ENCODE assay signal across 12 cellular contexts in the genomic region with DNA sequence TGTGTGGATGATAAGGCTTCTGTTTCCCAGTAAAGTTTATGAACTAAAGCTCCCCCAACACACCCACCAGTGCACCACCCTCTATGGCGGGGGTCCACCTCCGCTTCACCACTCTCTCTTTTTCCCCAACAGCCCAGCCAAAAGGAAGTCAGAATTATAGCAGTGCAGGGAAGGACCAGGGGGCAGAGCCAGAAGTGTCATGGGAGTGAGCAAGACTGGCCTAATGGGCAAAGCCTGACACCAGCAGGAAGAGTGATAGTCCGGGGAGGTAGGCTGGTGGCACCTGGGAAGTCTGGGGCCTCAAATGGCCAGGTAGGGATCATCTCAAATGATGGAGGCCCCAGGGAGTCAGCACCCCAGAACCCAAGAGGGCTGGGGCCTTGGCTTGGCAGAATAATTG.
DNase-seq lines count a peak whose midpoint lies in the region; ATAC-seq and TF ChIP-seq lines count a peak whose summit lies in the region.
"Had no signal": no experiment of that assay in that cellular context is flagged by ENCODE, and none has a peak within 500 bp of the region (broad histone marks: within the 10 kb centered on the region; RNA-seq: fewer than 3 reads in every experiment).

No MANE protein-coding gene starts in this region.

- no peak overlapping the region for H3K9ac ChIP-seq in endodermal cell (ENCODE audit: extremely low read depth, low read length, poor library complexity, severe bottlenecking)

- peaks cover 26% of the 10 kb centered on the region for H3K4me1 Mint-ChIP-seq in activated naive CD8-positive, alpha-beta T cell treated with anti-CD3 and anti-CD28 coated beads, Interleukin-2, amount 10 ng/mL, durations not matched to agents 7 days and 5 days
- peaks cover 29% of the 10 kb centered on the region for H3K4me1 Mint-ChIP-seq in activated naive CD8-positive, alpha-beta T cell treated with anti-CD3 and anti-CD28 coated beads, Interleukin-2, amount 50 U/mL, for 24 hours
- H3K4me1 Mint-ChIP-seq in endodermal cell = peaks cover 18% of the 10 kb centered on the region

- H3K36me3 Mint-ChIP-seq in activated naive CD8-positive, alpha-beta T cell treated with anti-CD3 and anti-CD28 coated beads, Interleukin-2, amount 10 ng/mL, durations not matched to agents 7 days and 5 days = peaks cover 4% of the 10 kb centered on the region
- peaks cover 3% of the 10 kb centered on the region for H3K36me3 Mint-ChIP-seq in activated naive CD8-positive, alpha-beta T cell treated with anti-CD3 and anti-CD28 coated beads, Interleukin-2, amount 50 U/mL, for 24 hours (ENCODE audit: low read depth)
- peaks cover 5% of the 10 kb centered on the region for H3K36me3 Mint-ChIP-seq in endodermal cell (ENCODE audit: low read depth)

- TF ChIP-seq CTCF in RWPE2 (IDR thresholded peaks at IDR 0.05; ENCODE audit: poor library complexity, severe bottlenecking) (no peak), endodermal cell (conservative IDR thresholded peaks at IDR 0.05) (no peak), spleen (IDR thresholded peaks at IDR 0.05 in 8 of 11, conservative IDR thresholded peaks at IDR 0.05 in 3 of 11) (no peak), gastroesophageal sphincter (IDR thresholded peaks at IDR 0.05) (no peak)

- H3K4me3 ChIP-seq in RWPE2 (ENCODE audit: severe bottlenecking) = no peak overlapping the region
- no peak overlapping the region for H3K4me3 ChIP-seq in endodermal cell (ENCODE audit: low read length)
- no peak overlapping the region for H3K4me3 ChIP-seq in spleen
- no peak overlapping the region for H3K4me3 ChIP-seq in gastroesophageal sphincter
- H3K4me3 ChIP-seq: heart right ventricle, prostate gland had no signal

- 94 to 100% methylated on average over 1 to 3 of the region's 3 CpGs for WGBS in endodermal cell (ENCODE audit: insufficient coverage in 1 of 2, insufficient read length in 1 of 2), 2 experiments
- 84 to 90% (median 88%) methylated on average over 3 of the region's 3 CpGs for WGBS in spleen, 5 donors
- WGBS in gastroesophageal sphincter (ENCODE audit: low coverage in 1 of 2), 2 donors = no CpG with 5 or more reads among the region's 3 CpGs

- no peak for TF ChIP-seq EP300 in gastroesophageal sphincter (IDR thresholded peaks at IDR 0.05)

- H3K27ac Mint-ChIP-seq in activated naive CD8-positive, alpha-beta T cell treated with anti-CD3 and anti-CD28 coated beads, Interleukin-2, amount 10 ng/mL, durations not matched to agents 7 days and 5 days = no peak overlapping the region
- no peak overlapping the region for H3K27ac Mint-ChIP-seq in activated naive CD8-positive, alpha-beta T cell treated with anti-CD3 and anti-CD28 coated beads, Interleukin-2, amount 50 U/mL, for 24 hours
- H3K27ac Mint-ChIP-seq in endodermal cell = no peak overlapping the region

- ATAC-seq in activated naive CD8-positive, alpha-beta T cell treated with anti-CD3 and anti-CD28 coated beads, Interleukin-2, amount 10 ng/mL, durations not matched to agents 7 days and 5 days (ENCODE audit: low read depth) = peak; percentile 5
- ATAC-seq in activated naive CD8-positive, alpha-beta T cell treated with anti-CD3 and anti-CD28 coated beads, Interleukin-2, amount 50 U/mL, for 24 hours = no peak
- ATAC-seq in RWPE2 (ENCODE audit: low read depth) (no peak), GM21526 (IDR thresholded peaks at IDR 0.05; ENCODE audit: low FRiP score, unreplicated experiment) (no peak), gastroesophageal sphincter (no peak)

- no peaks in the 10 kb centered on the region for H3K36me3 ChIP-seq in RWPE2 (ENCODE audit: low read depth)
- no peaks in the 10 kb centered on the region for H3K36me3 ChIP-seq in endodermal cell (ENCODE audit: control insufficient read depth, insufficient read depth, low read length)
- H3K36me3 ChIP-seq in spleen = no peaks in the 10 kb centered on the region
- H3K36me3 ChIP-seq in gastroesophageal sphincter = no peaks in the 10 kb centered on the region
- H3K36me3 ChIP-seq: heart right ventricle, prostate gland had no signal

- peaks cover 9% of the 10 kb centered on the region for H3K9me3 ChIP-seq in RWPE2 (ENCODE audit: severe bottlenecking)
- peaks cover 13% of the 10 kb centered on the region for H3K9me3 ChIP-seq in endodermal cell (ENCODE audit: control insufficient read depth, low read length)
- peaks cover 0 to 10% (median 6%) of the 10 kb centered on the region in 8 donors for H3K9me3 ChIP-seq in spleen
- peaks cover 0 to 8% (median 0%) of the 10 kb centered on the region in 3 donors for H3K9me3 ChIP-seq in gastroesophageal sphincter
- H3K9me3 ChIP-seq: prostate gland had no signal

- peak overlapping the region; percentile 5 for H3K4me3 Mint-ChIP-seq in activated naive CD8-positive, alpha-beta T cell treated with anti-CD3 and anti-CD28 coated beads, Interleukin-2, amount 10 ng/mL, durations not matched to agents 7 days and 5 days
- no peak overlapping the region for H3K4me3 Mint-ChIP-seq in activated naive CD8-positive, alpha-beta T cell treated with anti-CD3 and anti-CD28 coated beads, Interleukin-2, amount 50 U/mL, for 24 hours
- no peak overlapping the region for H3K4me3 Mint-ChIP-seq in endodermal cell

- H3K4me1 ChIP-seq in RWPE2 (ENCODE audit: insufficient read depth, poor library complexity, severe bottlenecking) (peaks cover 13% of the 10 kb centered on the region), endodermal cell (ENCODE audit: control insufficient read depth, insufficient read depth, low read length) (peaks cover 4% of the 10 kb centered on the region), spleen (peaks cover 5 to 31% (median 21%) of the 10 kb centered on the region in 6 donors), gastroesophageal sphincter (peaks cover 0 to 30% (median 0%) of the 10 kb centered on the region in 3 donors)
- H3K4me1 ChIP-seq: prostate gland had no signal

- H3K27ac ChIP-seq in RWPE2 (ENCODE audit: poor library complexity, severe bottlenecking) (peak overlapping the region; percentile 45), endodermal cell (ENCODE audit: low read depth, low read length) (peak overlapping the region; percentile 38), spleen (peak overlapping the region in 5 of 8 donors; percentile 28 to 68 (median 51)), gastroesophageal sphincter (peak overlapping the region in 1 of 4 donors; percentile 49)
- H3K27ac ChIP-seq: prostate gland had no signal

- TF ChIP-seq POLR2A in spleen (IDR thresholded peaks at IDR 0.05) (no peak), gastroesophageal sphincter (IDR thresholded peaks at IDR 0.05) (no peak)

- DNase-seq in activated naive CD8-positive, alpha-beta T cell treated with anti-CD3 and anti-CD28 coated beads, Interleukin-2, amount 10 ng/mL, durations not matched to agents 7 days and 5 days = peak; percentile 24
- no peak for DNase-seq in activated naive CD8-positive, alpha-beta T cell treated with anti-CD3 and anti-CD28 coated beads, Interleukin-2, amount 50 U/mL, for 24 hours
- no peak for DNase-seq in RWPE2 (ENCODE audit: low spot score)
- no peak for DNase-seq in endodermal cell
- peak; percentile 55 for DNase-seq in spleen
- no peak for DNase-seq in medulla oblongata (ENCODE audit: extremely low spot score)
- DNase-seq: H9, NCI-H82 had no signal

- H3K27me3 ChIP-seq in RWPE2 (ENCODE audit: insufficient read depth, poor library complexity, severe bottlenecking) (no peaks in the 10 kb centered on the region), endodermal cell (ENCODE audit: control insufficient read depth, insufficient read depth, low read length, poor library complexity, severe bottlenecking) (no peaks in the 10 kb centered on the region), spleen (replicated peaks in 1 of 7) (no peaks in the 10 kb centered on the region), gastroesophageal sphincter (no peaks in the 10 kb centered on the region)
- H3K27me3 ChIP-seq: heart right ventricle had no signal

- POLR2A ChIA-PET in activated naive CD8-positive, alpha-beta T cell treated with anti-CD3 and anti-CD28 coated beads, Interleukin-2, amount 10 ng/mL, durations not matched to agents 7 days and 5 days (lab: Charles Lee) = no interaction called here

- H3K9me3 Mint-ChIP-seq in activated naive CD8-positive, alpha-beta T cell treated with anti-CD3 and anti-CD28 coated beads, Interleukin-2, amount 10 ng/mL, durations not matched to agents 7 days and 5 days = peaks cover 3% of the 10 kb centered on the region
- peaks cover 4% of the 10 kb centered on the region for H3K9me3 Mint-ChIP-seq in activated naive CD8-positive, alpha-beta T cell treated with anti-CD3 and anti-CD28 coated beads, Interleukin-2, amount 50 U/mL, for 24 hours
- peaks cover 20% of the 10 kb centered on the region for H3K9me3 Mint-ChIP-seq in endodermal cell

- peaks cover 15% of the 10 kb centered on the region for H3K27me3 Mint-ChIP-seq in activated naive CD8-positive, alpha-beta T cell treated with anti-CD3 and anti-CD28 coated beads, Interleukin-2, amount 10 ng/mL, durations not matched to agents 7 days and 5 days
- H3K27me3 Mint-ChIP-seq in activated naive CD8-positive, alpha-beta T cell treated with anti-CD3 and anti-CD28 coated beads, Interleukin-2, amount 50 U/mL, for 24 hours = peaks cover 3% of the 10 kb centered on the region
- peaks cover 3% of the 10 kb centered on the region for H3K27me3 Mint-ChIP-seq in endodermal cell (ENCODE audit: insufficient read depth)

- intact Hi-C loops in spleen (cut with DNase I; ENCODE audit: low total_unique reads) = no loop called here

Comparison
In these comparisons a context has a peak if more than half of its experiments do, and no peak if none do; other contexts are left out.
1. DNase-seq: peak in activated naive CD8-positive, alpha-beta T cell treated with anti-CD3 and anti-CD28 coated beads, Interleukin-2, amount 10 ng/mL, durations not matched to agents 7 days and 5 days (single experiment) and spleen (single experiment); none in activated naive CD8-positive, alpha-beta T cell treated with anti-CD3 and anti-CD28 coated beads, Interleukin-2, amount 50 U/mL, for 24 hours (single experiment), RWPE2 (single experiment), endodermal cell (single experiment) and medulla oblongata (single experiment).